In the genomic region with DNA sequence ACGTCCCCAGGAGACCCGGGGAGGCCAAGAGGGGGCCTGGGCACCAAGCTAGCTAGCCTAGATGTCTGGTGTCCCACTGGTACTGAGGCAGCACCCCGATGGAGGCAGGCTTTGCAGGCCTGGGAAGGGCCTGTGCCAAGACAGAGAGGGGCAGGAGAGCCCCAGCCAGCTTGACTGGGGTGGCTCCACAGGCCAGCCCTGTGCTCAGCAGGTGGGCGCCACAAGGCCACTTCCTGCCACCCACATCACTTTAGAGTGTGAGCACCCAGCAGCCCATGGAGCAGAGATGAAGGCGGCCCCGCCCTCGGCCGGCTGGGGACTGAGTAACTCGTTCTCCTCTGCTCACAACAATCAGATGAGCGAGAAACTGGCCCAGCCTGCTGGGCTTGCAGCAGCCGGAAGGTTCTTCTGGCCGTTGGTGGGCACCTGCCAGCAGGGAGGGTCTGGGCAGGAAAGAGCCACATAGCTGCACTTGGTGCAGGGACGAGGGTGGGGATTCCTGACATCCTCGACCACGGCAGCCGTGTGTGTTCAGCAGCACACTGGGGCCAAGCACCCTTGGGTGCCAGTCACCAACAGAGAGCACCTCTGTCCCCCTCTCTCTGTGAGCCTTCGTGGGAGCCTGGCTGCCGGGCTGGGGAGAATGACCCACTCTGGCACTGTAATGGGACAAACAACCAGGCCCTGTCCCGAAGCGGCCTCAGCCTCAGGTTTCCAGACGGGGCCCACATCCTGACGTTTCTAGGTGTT, we compare ENCODE assay signal across 10 cellular contexts. TPM values are rescaled to one million over a fixed set of nuclear protein-coding genes. Genes with fewer than 3 reads are reported as not detected.
A peak's percentile ranks its signal among the peaks of the same experiment; 100 is the strongest.
DNase-seq lines count a peak whose midpoint lies in the region; ATAC-seq and TF ChIP-seq lines count a peak whose summit lies in the region.
"Had no signal": no experiment of that assay in that cellular context is flagged by ENCODE, and none has a peak within 500 bp of the region (broad histone marks: within the 10 kb centered on the region; RNA-seq: fewer than 3 reads in every experiment).

No MANE protein-coding gene starts in this region.

- H3K79me2 ChIP-seq in DND-41 (ENCODE audit: insufficient read depth, low read length) (peaks cover 99% of the 10 kb centered on the region), PC-3 (ENCODE audit: low read length) (no peaks in the 10 kb centered on the region)

- H3K36me3 ChIP-seq in DND-41 (ENCODE audit: insufficient read depth, low read length) = peaks cover 71% of the 10 kb centered on the region
- no peaks in the 10 kb centered on the region for H3K36me3 ChIP-seq in PC-3 (ENCODE audit: low read depth, low read length)
- H3K36me3 ChIP-seq in heart left ventricle = peaks cover 0 to under 1% (median 0%) of the 10 kb centered on the region in 9 donors

- WGBS in heart left ventricle, 4 donors = 86 to 88% (median 87%) methylated on average over 15 to 22 of the region's 22 CpGs

- ATAC-seq in DND-41 (ENCODE audit: insufficient read depth, low read depth) (peak; percentile 67), PC-3 (no peak), heart left ventricle (no peak), GM19467 (IDR thresholded peaks at IDR 0.05; ENCODE audit: unreplicated experiment) (no peak), GM21576 (IDR thresholded peaks at IDR 0.05; ENCODE audit: unreplicated experiment) (no peak)
- ATAC-seq: Panc1 had no signal

- no peak for TF ChIP-seq CTCF in DND-41 (IDR thresholded peaks at IDR 0.05; ENCODE audit: borderline replicate concordance, extremely low read depth, low read length, poor library complexity, severe bottlenecking)
- no peak for TF ChIP-seq CTCF in PC-3 (conservative IDR thresholded peaks at IDR 0.05; ENCODE audit: low read depth, low read length)
- TF ChIP-seq CTCF in heart left ventricle (IDR thresholded peaks at IDR 0.05) = no peak

- peak overlapping the region; percentile 46; the same call in 1 of the 2 replicates for H3K27ac ChIP-seq in DND-41 (ENCODE audit: low read length)
- H3K27ac ChIP-seq in PC-3 (ENCODE audit: low read length) = no peak overlapping the region
- H3K27ac ChIP-seq in heart left ventricle = peak overlapping the region in 4 of 12 donors; percentile 19 to 88 (median 66)
- H3K27ac ChIP-seq in skin epidermis = peak overlapping the region in 15 of 21 experiments; percentile 16 to 77 (median 53)

- DNase-seq in DND-41 (peak; percentile 48), PC-3 (peak; percentile 22), heart left ventricle (peak in 3 of 5 donors; percentile 23 to 67 (median 46)), NCI-H82 treated with DMSO at 0.1 percent for 48 hours (lab: John Stamatoyannopoulos, UW; ENCODE audit: unreplicated experiment) (no peak), SIG-M5 treated with dmso at 0.1 percent for 504 hours (lab: John Stamatoyannopoulos, UW; ENCODE audit: unreplicated experiment) (no peak)

- H3K4me3 ChIP-seq in DND-41 (ENCODE audit: low read depth in 1 of 2, low read length in 2 of 2) = no peak overlapping the region
- H3K4me3 ChIP-seq in PC-3 (ENCODE audit: low read length) = no peak overlapping the region
- no peak overlapping the region for H3K4me3 ChIP-seq in heart left ventricle
- H3K4me3 ChIP-seq in skin epidermis = no peak overlapping the region
- H3K4me3 ChIP-seq: lung had no signal

- H3K27me3 ChIP-seq in DND-41 (ENCODE audit: insufficient read depth, low read length, poor library complexity) = no peaks in the 10 kb centered on the region
- no peaks in the 10 kb centered on the region for H3K27me3 ChIP-seq in PC-3 (ENCODE audit: low read length)
- H3K27me3 ChIP-seq in heart left ventricle = no peaks in the 10 kb centered on the region

- POLR2A ChIA-PET in PC-3 (lab: Charles Lee; ENCODE audit: unreplicated experiment) = no interaction called here

- H3K9ac ChIP-seq in DND-41 (ENCODE audit: low read depth, low read length) (no peak overlapping the region), PC-3 (ENCODE audit: low read length) (no peak overlapping the region)

- intact Hi-C loops in PC-3 (cut with micrococcal nuclease) (no loop called here), heart left ventricle (cut with DNase I) (no loop called here)

- no peaks in the 10 kb centered on the region for H3F3A ChIP-seq in PC-3 (ENCODE audit: low read length, unreplicated experiment)

- H3K4me2 ChIP-seq in DND-41 (ENCODE audit: insufficient read depth, low read length) = no peak overlapping the region
- H3K4me2 ChIP-seq in PC-3 (ENCODE audit: low read length) = no peak overlapping the region

- no peak overlapping the region for H2AFZ ChIP-seq in DND-41 (ENCODE audit: low read depth, low read length)
- no peak overlapping the region for H2AFZ ChIP-seq in PC-3 (ENCODE audit: low read length)

- H3K9me3 ChIP-seq in DND-41 (ENCODE audit: insufficient read depth, low read length, severe bottlenecking) = no peaks in the 10 kb centered on the region
- no peaks in the 10 kb centered on the region for H3K9me3 ChIP-seq in PC-3 (ENCODE audit: low read length)
- no peaks in the 10 kb centered on the region for H3K9me3 ChIP-seq in heart left ventricle

- CTCF ChIA-PET in PC-3 (lab: Charles Lee) = no interaction called here

- H3K9me2 ChIP-seq in PC-3 (replicated peaks; ENCODE audit: low read length) = no peaks in the 10 kb centered on the region

- peaks cover 34% of the 10 kb centered on the region for H3K4me1 ChIP-seq in DND-41 (ENCODE audit: insufficient read depth, low read length)
- peaks cover 3% of the 10 kb centered on the region; the same call in 1 of the 2 replicates for H3K4me1 ChIP-seq in PC-3 (ENCODE audit: insufficient read depth, low read length)
- H3K4me1 ChIP-seq in heart left ventricle = peaks cover 12 to 90% (median 71%) of the 10 kb centered on the region in 12 donors

- no peak for TF ChIP-seq POLR2A in heart left ventricle (IDR thresholded peaks at IDR 0.05)

- H4K20me1 ChIP-seq in DND-41 (ENCODE audit: insufficient read depth, low read length) (peaks cover 98% of the 10 kb centered on the region), PC-3 (ENCODE audit: low read length) (no peaks in the 10 kb centered on the region)

- BruUV-seq in PC-3 (replicated peaks; lab: Mats Ljungman, UMichigan) = no TSS peak

RNA-seq across cellular contexts. Expression of a gene that starts 7.6 kb away (rescaled TPM):
- total RNA-seq in PC-3 (2014; rRNA removed) = 51.4 and 51.5 TPM in 2 replicates
- 10 to 100 TPM; 10.1 to 27.7 (median 17.0) TPM for total RNA-seq in heart left ventricle
- polyA plus RNA-seq in heart left ventricle = 10 to 100 TPM; 11.1 to 11.2 TPM

Comparison
In these comparisons a context has a peak if more than half of its experiments do, and no peak if none do; other contexts are left out.
1. DNase-seq: peak in DND-41 (single experiment), PC-3 (single experiment) and heart left ventricle (3 of 5); none in NCI-H82 treated with DMSO at 0.1 percent for 48 hours (single experiment) and SIG-M5 treated with dmso at 0.1 percent for 504 hours (single experiment).